1 cellular context compared by ENCODE assay signal in the genomic region with DNA sequence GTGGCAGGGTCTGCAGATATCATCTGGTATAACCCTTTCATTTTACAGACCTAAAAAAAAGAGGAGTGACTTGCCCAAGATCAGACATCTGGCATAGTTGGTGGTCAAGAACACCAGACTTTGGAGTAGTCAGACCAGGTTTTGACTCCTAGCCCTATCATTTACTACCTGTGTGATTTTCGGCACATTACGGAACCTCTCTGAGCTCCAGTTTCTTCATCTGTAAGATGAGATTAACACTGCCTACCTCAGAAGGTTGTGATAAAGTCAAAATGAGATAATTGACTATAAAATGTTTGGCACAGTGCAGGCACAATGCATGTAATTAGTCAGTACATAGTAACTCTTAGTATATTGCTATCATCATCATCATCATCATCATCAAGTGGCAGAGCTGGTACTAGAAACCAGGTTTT.
TF ChIP-seq lines count a peak whose summit lies in the region.

No MANE protein-coding gene starts in this region.

TF ChIP-seq in IMR-90, 13 proteins besides CTCF, POLR2A, EP300 and RAD21 (continued from another document):
- TF ChIP-seq, protein P1, sequence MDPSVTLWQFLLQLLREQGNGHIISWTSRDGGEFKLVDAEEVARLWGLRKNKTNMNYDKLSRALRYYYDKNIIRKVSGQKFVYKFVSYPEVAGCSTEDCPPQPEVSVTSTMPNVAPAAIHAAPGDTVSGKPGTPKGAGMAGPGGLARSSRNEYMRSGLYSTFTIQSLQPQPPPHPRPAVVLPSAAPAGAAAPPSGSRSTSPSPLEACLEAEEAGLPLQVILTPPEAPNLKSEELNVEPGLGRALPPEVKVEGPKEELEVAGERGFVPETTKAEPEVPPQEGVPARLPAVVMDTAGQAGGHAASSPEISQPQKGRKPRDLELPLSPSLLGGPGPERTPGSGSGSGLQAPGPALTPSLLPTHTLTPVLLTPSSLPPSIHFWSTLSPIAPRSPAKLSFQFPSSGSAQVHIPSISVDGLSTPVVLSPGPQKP (IDR thresholded peaks at IDR 0.05; ENCODE audit: borderline replicate concordance, low read depth, low read length): no peak
- no peak for TF ChIP-seq MAFK (IDR thresholded peaks at IDR 0.05; ENCODE audit: low read depth, low read length)
